Comparison of ENCODE assay signal across 8 cellular contexts in the genomic region with DNA sequence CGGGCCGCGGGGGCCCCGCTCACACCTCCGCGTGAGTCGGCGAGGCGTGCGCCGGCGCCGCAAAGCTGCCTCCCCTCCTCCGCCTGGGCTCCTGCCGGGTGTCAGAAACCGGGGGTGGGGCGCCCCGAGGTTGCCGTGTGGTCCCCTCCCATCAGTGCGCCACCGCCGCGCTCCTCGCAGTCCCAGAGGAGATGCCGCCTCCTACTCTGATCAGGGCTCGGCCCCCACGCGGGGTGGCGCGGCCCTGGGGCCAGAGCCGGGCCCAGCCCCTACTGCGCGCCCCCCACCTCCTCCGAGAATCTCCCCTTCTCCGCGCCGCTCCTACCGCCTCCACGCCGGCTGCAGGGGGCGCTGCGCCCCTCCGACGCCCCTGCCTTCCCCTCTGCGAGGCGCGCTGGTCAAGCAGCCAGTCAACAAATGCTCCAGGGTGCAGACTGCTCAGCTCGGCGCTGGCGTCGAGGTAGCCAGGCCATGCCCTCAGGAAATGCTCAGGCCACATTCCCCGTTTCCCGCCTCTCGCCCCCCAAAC. TPM values are rescaled to one million over a fixed set of nuclear protein-coding genes. Genes with fewer than 3 reads are reported as not detected.
DNase-seq lines count a peak whose midpoint lies in the region; ATAC-seq and TF ChIP-seq lines count a peak whose summit lies in the region.

No MANE protein-coding gene starts in this region.

- H3K27ac Mint-ChIP-seq in CD14-positive monocyte: no peak overlapping the region
- no peak overlapping the region for H3K27ac Mint-ChIP-seq in activated CD4-positive, alpha-beta memory T cell treated with anti-CD3 and anti-CD28 coated beads for 36 hours

- no peak for TF ChIP-seq EP300 in Ishikawa (IDR thresholded peaks at IDR 0.05; ENCODE audit: borderline replicate concordance)

- intact Hi-C loops in CD14-positive monocyte (cut with micrococcal nuclease): no loop called here
- intact Hi-C loops in activated CD4-positive, alpha-beta memory T cell treated with anti-CD3 and anti-CD28 coated beads for 36 hours (cut with micrococcal nuclease): no loop called here

- POLR2A ChIA-PET in activated CD4-positive, alpha-beta memory T cell treated with anti-CD3 and anti-CD28 coated beads for 36 hours (lab: Charles Lee): no interaction called here

- H3K4me1 Mint-ChIP-seq in CD14-positive monocyte: peaks cover 2% of the 10 kb centered on the region
- peaks cover 12% of the 10 kb centered on the region for H3K4me1 Mint-ChIP-seq in activated CD4-positive, alpha-beta memory T cell treated with anti-CD3 and anti-CD28 coated beads for 36 hours (ENCODE audit: low read depth)

- H3K9me3 Mint-ChIP-seq in CD14-positive monocyte: peaks cover 0 to 15% (median 4%) of the 10 kb centered on the region in 7 donors
- H3K9me3 Mint-ChIP-seq in activated CD4-positive, alpha-beta memory T cell treated with anti-CD3 and anti-CD28 coated beads for 36 hours: no peaks in the 10 kb centered on the region

- peak overlapping the region; percentile 56 to 81 for H3K4me3 Mint-ChIP-seq in CD14-positive monocyte
- H3K4me3 Mint-ChIP-seq in activated CD4-positive, alpha-beta memory T cell treated with anti-CD3 and anti-CD28 coated beads for 36 hours: peak overlapping the region; percentile 35

- no peaks in the 10 kb centered on the region for H3K36me3 Mint-ChIP-seq in CD14-positive monocyte
- no peaks in the 10 kb centered on the region for H3K36me3 Mint-ChIP-seq in activated CD4-positive, alpha-beta memory T cell treated with anti-CD3 and anti-CD28 coated beads for 36 hours

- H3K4me3 ChIP-seq in epithelial cell of proximal tubule (ENCODE audit: low read depth, low read length): peak overlapping the region; percentile 31

- H3K27me3 Mint-ChIP-seq in CD14-positive monocyte (ENCODE audit: low read depth in 3 of 3): peaks cover 51 to 78% (median 53%) of the 10 kb centered on the region in 3 donors
- peaks cover 12% of the 10 kb centered on the region for H3K27me3 Mint-ChIP-seq in activated CD4-positive, alpha-beta memory T cell treated with anti-CD3 and anti-CD28 coated beads for 36 hours

- ATAC-seq in GM21367 (IDR thresholded peaks at IDR 0.05; ENCODE audit: unreplicated experiment) (no peak), GM19023 (IDR thresholded peaks at IDR 0.05; ENCODE audit: unreplicated experiment) (no peak)

- peak; percentile 26 for TF ChIP-seq CTCF in CD14-positive monocyte (IDR thresholded peaks at IDR 0.05)
- TF ChIP-seq CTCF in epithelial cell of proximal tubule (conservative IDR thresholded peaks at IDR 0.05; ENCODE audit: low read depth, low read length): peak; percentile 42

- CTCF ChIA-PET in activated CD4-positive, alpha-beta memory T cell treated with anti-CD3 and anti-CD28 coated beads for 36 hours (lab: Charles Lee): interaction anchor here (1.0 to 2.7 kb wide), 8 partner anchors 11 to 202 kb away, joined by 3 to 9 read pairs (median 4); partner anchors contain the start of gene NUDT14

- DNase-seq in CD14-positive monocyte (ENCODE audit: low spot score) (no peak), epithelial cell of proximal tubule (ENCODE audit: low read depth) (no peak), retina (peak; percentile 85), EL (no peak)
- DNase-seq in activated CD4-positive, alpha-beta memory T cell treated with anti-CD3 and anti-CD28 coated beads for 36 hours: peak; percentile 41

- TF ChIP-seq RAD21 in Ishikawa (IDR thresholded peaks at IDR 0.05; ENCODE audit: low read depth): peak; percentile 11; the same call in 1 of the 2 replicates

TF ChIP-seq in Ishikawa, 13 proteins besides CTCF, POLR2A, EP300 and RAD21:
- TF ChIP-seq FOXM1 (IDR thresholded peaks at IDR 0.05; ENCODE audit: borderline replicate concordance, low read depth): no peak
- TF ChIP-seq TCF12 (IDR thresholded peaks at IDR 0.05; ENCODE audit: low read depth): no peak
- TF ChIP-seq CREB1 (IDR thresholded peaks at IDR 0.05; ENCODE audit: low read depth): no peak
- TF ChIP-seq TEAD4 (IDR thresholded peaks at IDR 0.05): no peak
- peak; percentile 60 for TF ChIP-seq ZBTB7A (IDR thresholded peaks at IDR 0.05; ENCODE audit: low read depth)
- TF ChIP-seq YY1 (IDR thresholded peaks at IDR 0.05; ENCODE audit: low read depth): no peak
- TF ChIP-seq EGR1 (IDR thresholded peaks at IDR 0.05): no peak
- peak; percentile 16; the same call in 1 of the 2 replicates for TF ChIP-seq MAX (IDR thresholded peaks at IDR 0.05)
- no peak for TF ChIP-seq NFIC (IDR thresholded peaks at IDR 0.05)

RNA-seq across cellular contexts. Expression of gene JAG2, which starts 0.5 kb away (rescaled TPM):
- polyA plus RNA-seq in CD14-positive monocyte: not detected
- 1 to 10 TPM; 1.6 to 2.4 TPM for total RNA-seq in activated CD4-positive, alpha-beta memory T cell treated with anti-CD3 and anti-CD28 coated beads for 36 hours
- 4.1 and 5.7 TPM in 2 replicates for total RNA-seq in epithelial cell of proximal tubule

RNA-seq across cellular contexts. Expression of gene NUDT14, which starts 12.1 kb away (rescaled TPM):
- polyA plus RNA-seq in CD14-positive monocyte: 10 to 100 TPM; 23.9 to 37.4 TPM
- 10 to 100 TPM; 14.7 to 14.8 TPM for total RNA-seq in activated CD4-positive, alpha-beta memory T cell treated with anti-CD3 and anti-CD28 coated beads for 36 hours
- 23.0 and 30.2 TPM in 2 replicates for total RNA-seq in epithelial cell of proximal tubule

Comparison
In these comparisons a context has a peak if more than half of its experiments do, and no peak if none do; other contexts are left out.
1. DNase-seq: peak in activated CD4-positive, alpha-beta memory T cell treated with anti-CD3 and anti-CD28 coated beads for 36 hours (single experiment) and retina (single experiment); none in CD14-positive monocyte (single experiment), epithelial cell of proximal tubule (single experiment) and EL (single experiment).